Comparison of ENCODE assay signal across 13 cellular contexts in genomic region chr1:56404066-56404465, GRCh38.
"Had no signal": no experiment of that assay in that cellular context is flagged by ENCODE, and none has a peak within 500 bp of the region (broad histone marks: within the 10 kb centered on the region; RNA-seq: fewer than 3 reads in every experiment).

No MANE protein-coding gene starts in this region.

- H3K9me3 ChIP-seq: adrenal gland had no signal

- H3K4me1 ChIP-seq: adrenal gland had no signal

- H3K27ac ChIP-seq: epithelial cell of prostate had no signal

- H3K36me3 Mint-ChIP-seq: brain had no signal

- DNase-seq: activated CD4-positive, alpha-beta T cell treated with anti-CD3 and anti-CD28 coated beads for 48 hours; activated naive CD4-positive, alpha-beta T cell treated with anti-CD3 and anti-CD28 coated beads, Interleukin-2, amount 50 U/mL, for 16 hours; cerebellar nuclear complex; effector memory CD8-positive, alpha-beta T cell; T-helper 1 cell had no signal

- H3K4me3 ChIP-seq: adrenal gland, skin epidermis, tibial nerve had no signal

- H3K27me3 Mint-ChIP-seq: brain had no signal

- H3K36me3 ChIP-seq: adrenal gland, tibial nerve had no signal

- H3K9me3 Mint-ChIP-seq: activated T-helper 2 cell treated with anti-CD3 and anti-CD28 coated beads, Interferon-gamma antibody, Interleukin-2, Interleukin-4, amounts not matched to agents 10 μg/mL and 5 μg/mL and 100 μg/mL, durations not matched to agents 14 hours and 24 hours and 36 hours; nephron had no signal

- H3K4me3 Mint-ChIP-seq: brain; dendritic cell treated with granulocyte-macrophage colony-stimulating factor and Interleukin-4, amounts not matched to agents 40 ng/mL and 50 ng/mL, for 4 days; effector memory CD8-positive, alpha-beta T cell; nephron had no signal

- H3K27ac Mint-ChIP-seq: activated T-helper 2 cell treated with anti-CD3 and anti-CD28 coated beads, Interferon-gamma antibody, Interleukin-2, Interleukin-4, amounts not matched to agents 10 μg/mL and 5 μg/mL and 100 μg/mL, durations not matched to agents 14 hours and 24 hours and 36 hours; dendritic cell treated with granulocyte-macrophage colony-stimulating factor and Interleukin-4, amounts not matched to agents 40 ng/mL and 50 ng/mL, for 4 days; effector memory CD8-positive, alpha-beta T cell had no signal

- ATAC-seq: effector memory CD8-positive, alpha-beta T cell had no signal

- H3K27me3 ChIP-seq: adrenal gland, tibial nerve had no signal
